ENCODE assay signal across 8 cellular contexts in the genomic region with DNA sequence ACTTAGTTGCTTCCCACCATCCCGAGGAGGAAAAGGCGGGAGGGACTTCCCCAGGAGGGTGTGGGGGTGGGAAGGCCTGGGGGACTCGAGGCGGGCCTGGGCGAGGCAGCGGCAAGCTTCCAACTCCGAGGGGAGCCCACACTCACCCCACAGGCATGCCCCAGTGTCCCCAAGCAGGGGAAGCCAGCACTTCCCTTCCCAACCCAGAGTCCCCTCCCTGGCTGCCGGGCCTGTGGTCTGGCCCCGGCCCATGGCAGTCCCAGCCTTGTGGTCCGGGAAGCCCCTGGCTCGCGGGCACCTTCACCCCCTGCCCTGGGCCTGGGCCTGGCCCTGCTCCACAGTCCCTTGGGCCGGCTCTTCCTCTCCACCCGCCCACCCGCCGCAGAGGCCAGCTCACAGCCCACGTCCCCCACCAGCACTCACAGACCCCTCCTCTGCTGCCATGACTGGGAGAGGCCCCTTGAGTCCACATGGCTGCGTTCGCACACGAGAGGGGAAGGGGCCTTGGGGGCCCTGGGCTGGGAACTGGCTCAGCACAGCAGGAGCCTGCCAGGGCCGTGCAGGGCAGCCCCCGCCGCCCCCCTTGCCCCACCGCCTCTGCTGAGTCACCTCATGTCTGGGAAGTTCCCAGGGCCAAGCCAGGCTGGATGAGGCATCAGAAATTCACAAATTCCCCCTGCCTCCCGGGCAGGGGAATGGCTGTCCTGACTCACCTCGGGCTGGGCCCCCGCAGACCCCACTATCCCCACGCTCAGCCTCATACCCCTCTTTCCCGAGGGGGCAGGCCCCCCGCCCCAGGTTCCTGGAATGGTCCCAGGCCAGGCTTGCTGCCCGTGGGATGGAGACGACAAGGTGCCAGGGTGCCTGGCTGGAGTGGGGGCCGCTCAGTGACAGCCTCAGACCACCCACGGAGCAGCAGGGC. TPM values are rescaled to one million over a fixed set of nuclear protein-coding genes. Genes with fewer than 3 reads are reported as not detected.
DNase-seq lines count a peak whose midpoint lies in the region; ATAC-seq lines count a peak whose summit lies in the region.

No MANE protein-coding gene starts in this region.

- H2BK15ac ChIP-seq in mesendoderm (replicated peaks; ENCODE audit: low read depth) = peak overlapping the region; percentile 3

- peak overlapping the region; percentile 82 for H2AK5ac ChIP-seq in mesendoderm (ENCODE audit: low read length)

- peaks cover 2% of the 10 kb centered on the region for H3K79me2 ChIP-seq in mesendoderm (ENCODE audit: control insufficient read depth, insufficient read depth, low read length)

- no CpG with 5 or more reads among the region's 34 CpGs for WGBS in mesendoderm (ENCODE audit: extremely low coverage, insufficient coverage, low lambda C conversion rate)

- peaks cover 8% of the 10 kb centered on the region for H3K4me1 ChIP-seq in mesendoderm (ENCODE audit: control insufficient read depth, low read depth, low read length)

- no peaks in the 10 kb centered on the region for H3K27me3 ChIP-seq in mesendoderm (ENCODE audit: insufficient read depth, low read length, poor library complexity)

- no peak overlapping the region for H4K8ac ChIP-seq in mesendoderm (ENCODE audit: low read depth, low read length)

- no peaks in the 10 kb centered on the region for H3K36me3 Mint-ChIP-seq in activated T-helper 2 cell treated with anti-CD3 and anti-CD28 coated beads, Interferon-gamma antibody, Interleukin-2, Interleukin-4, amounts not matched to agents 10 μg/mL and 5 μg/mL and 100 μg/mL, durations not matched to agents 14 hours and 24 hours and 36 hours (ENCODE audit: low read depth)

- H3K27ac ChIP-seq in mesendoderm (ENCODE audit: low read depth, low read length) = peak overlapping the region; percentile 53

- no peak overlapping the region for H3K23ac ChIP-seq in mesendoderm (ENCODE audit: low read length)

- H3K4me3 ChIP-seq in mesendoderm (ENCODE audit: low read length) = no peak overlapping the region

- no peaks in the 10 kb centered on the region for H3K9me3 Mint-ChIP-seq in activated T-helper 2 cell treated with anti-CD3 and anti-CD28 coated beads, Interferon-gamma antibody, Interleukin-2, Interleukin-4, amounts not matched to agents 10 μg/mL and 5 μg/mL and 100 μg/mL, durations not matched to agents 14 hours and 24 hours and 36 hours

- H4K5ac ChIP-seq in mesendoderm (ENCODE audit: low read length) = no peak overlapping the region

- H3K18ac ChIP-seq in mesendoderm (ENCODE audit: low read length) = peak overlapping the region; percentile 54

- H3K4me2 ChIP-seq in mesendoderm (ENCODE audit: low read length) = no peak overlapping the region

- no peak overlapping the region for H3K4me3 Mint-ChIP-seq in activated T-helper 2 cell treated with anti-CD3 and anti-CD28 coated beads, Interferon-gamma antibody, Interleukin-2, Interleukin-4, amounts not matched to agents 10 μg/mL and 5 μg/mL and 100 μg/mL, durations not matched to agents 14 hours and 24 hours and 36 hours (ENCODE audit: low read depth)

- H3K27me3 Mint-ChIP-seq in activated T-helper 2 cell treated with anti-CD3 and anti-CD28 coated beads, Interferon-gamma antibody, Interleukin-2, Interleukin-4, amounts not matched to agents 10 μg/mL and 5 μg/mL and 100 μg/mL, durations not matched to agents 14 hours and 24 hours and 36 hours (ENCODE audit: low read depth) = peaks cover 5% of the 10 kb centered on the region

- H3K27ac Mint-ChIP-seq in activated T-helper 2 cell treated with anti-CD3 and anti-CD28 coated beads, Interferon-gamma antibody, Interleukin-2, Interleukin-4, amounts not matched to agents 10 μg/mL and 5 μg/mL and 100 μg/mL, durations not matched to agents 14 hours and 24 hours and 36 hours = no peak overlapping the region

- ATAC-seq in GM21737 (IDR thresholded peaks at IDR 0.05; ENCODE audit: unreplicated experiment) (no peak), GM19455 (IDR thresholded peaks at IDR 0.05; ENCODE audit: unreplicated experiment) (no peak)

- H3K9ac ChIP-seq in mesendoderm (ENCODE audit: low read length) = peak overlapping the region; percentile 45

- intact Hi-C loops in activated T-helper 2 cell treated with anti-CD3 and anti-CD28 coated beads, Interferon-gamma antibody, Interleukin-2, Interleukin-4, amounts not matched to agents 10 μg/mL and 5 μg/mL and 100 μg/mL, durations not matched to agents 14 hours and 24 hours and 36 hours (cut with micrococcal nuclease) = no loop called here

- H3K4me1 Mint-ChIP-seq in activated T-helper 2 cell treated with anti-CD3 and anti-CD28 coated beads, Interferon-gamma antibody, Interleukin-2, Interleukin-4, amounts not matched to agents 10 μg/mL and 5 μg/mL and 100 μg/mL, durations not matched to agents 14 hours and 24 hours and 36 hours (ENCODE audit: low read depth) = no peaks in the 10 kb centered on the region

- no peaks in the 10 kb centered on the region for H3K36me3 ChIP-seq in mesendoderm (ENCODE audit: control insufficient read depth, insufficient read depth, low read length)

- no peak overlapping the region for H2BK5ac ChIP-seq in mesendoderm (ENCODE audit: low read length)

- peak; percentile 40 to 61 for DNase-seq in NCI-H446 (lab: John Stamatoyannopoulos, UW)
- DNase-seq in NCI-H446 treated with DMSO at 0.1 percent for 48 hours (lab: John Stamatoyannopoulos, UW) = no peak
- DNase-seq in dermis microvascular lymphatic vessel endothelial cell (ENCODE audit: low read depth in 2 of 2) = peak; percentile 69 to 95
- peak; percentile 83 for DNase-seq in mesendoderm
- no peak for DNase-seq in stimulated activated naive CD4-positive, alpha-beta T cell treated with Interleukin-2 at 50 U/mL for 16 hours (lab: John Stamatoyannopoulos, UW)
- DNase-seq in activated T-helper 2 cell treated with anti-CD3 and anti-CD28 coated beads, Interferon-gamma antibody, Interleukin-2, Interleukin-4, amounts not matched to agents 10 μg/mL and 5 μg/mL and 100 μg/mL, durations not matched to agents 14 hours and 24 hours and 36 hours (ENCODE audit: low spot score) = no peak

- H3K4ac ChIP-seq in mesendoderm (ENCODE audit: low read depth, low read length) = peak overlapping the region; percentile 62

- peaks cover 7% of the 10 kb centered on the region for H3K79me1 ChIP-seq in mesendoderm (ENCODE audit: low read length)

- H2BK120ac ChIP-seq in mesendoderm (ENCODE audit: low read depth, low read length) = peak overlapping the region; percentile 54

- H3K56ac ChIP-seq in mesendoderm (ENCODE audit: low read length) = peak overlapping the region; percentile 81

RNA-seq across cellular contexts. Expression of a gene that starts 27.8 kb away (rescaled TPM):
- total RNA-seq in dermis microvascular lymphatic vessel endothelial cell = 2.1 and 6.3 TPM in 2 replicates
- 1.6 TPM for polyA plus RNA-seq in mesendoderm (2013, experiment 1 of 2)
- polyA plus RNA-seq in mesendoderm (2013, experiment 2 of 2) = 2.1 TPM
- total RNA-seq in activated T-helper 2 cell treated with anti-CD3 and anti-CD28 coated beads, Interferon-gamma antibody, Interleukin-2, Interleukin-4, amounts not matched to agents 10 μg/mL and 5 μg/mL and 100 μg/mL, durations not matched to agents 14 hours and 24 hours and 36 hours = 0.90 and 0.91 TPM in 2 replicates

Comparison
In these comparisons a context has a peak if more than half of its experiments do, and no peak if none do; other contexts are left out.
1. DNase-seq: peak in NCI-H446 (2 of 2), dermis microvascular lymphatic vessel endothelial cell (2 of 2) and mesendoderm (single experiment); none in NCI-H446 treated with DMSO at 0.1 percent for 48 hours (single experiment), stimulated activated naive CD4-positive, alpha-beta T cell treated with Interleukin-2 at 50 U/mL for 16 hours (single experiment) and activated T-helper 2 cell treated with anti-CD3 and anti-CD28 coated beads, Interferon-gamma antibody, Interleukin-2, Interleukin-4, amounts not matched to agents 10 μg/mL and 5 μg/mL and 100 μg/mL, durations not matched to agents 14 hours and 24 hours and 36 hours (single experiment).